Comparison of ENCODE assay signal across 1 cellular context in genomic region chr3:158702815-158703481, GRCh38.
TF ChIP-seq lines count a peak whose summit lies in the region.

No MANE protein-coding gene starts in this region.

TF ChIP-seq in A549, 52 proteins besides CTCF, POLR2A, EP300 and RAD21 (continued from another document):
- TF ChIP-seq ELK1 (IDR thresholded peaks at IDR 0.05; ENCODE audit: low read depth, low read length), result no peak
- TF ChIP-seq JUNB (IDR thresholded peaks at IDR 0.05), result no peak
